In genomic region chr3:16455001-16455400, GRCh38 we compare ENCODE assay signal across 1 cellular context.
TF ChIP-seq lines count a peak whose summit lies in the region.

No MANE protein-coding gene starts in this region.

TF ChIP-seq in HepG2, 621 proteins besides CTCF, POLR2A, EP300 and RAD21:
- no peak for TF ChIP-seq IRF1 (CRISPR knock-in tag; IDR thresholded peaks at IDR 0.05; ENCODE audit: low read depth)
- TF ChIP-seq ZFP36L2 (CRISPR knock-in tag; IDR thresholded peaks at IDR 0.05): no peak
- no peak for TF ChIP-seq FOXP1 (IDR thresholded peaks at IDR 0.05)
- no peak for TF ChIP-seq FOXP1 (CRISPR knock-in tag; IDR thresholded peaks at IDR 0.05)
- no peak for TF ChIP-seq ZNF777 (CRISPR knock-in tag; IDR thresholded peaks at IDR 0.05)
- no peak for TF ChIP-seq DDIT3 (CRISPR knock-in tag; IDR thresholded peaks at IDR 0.05)
- no peak for TF ChIP-seq MXD1 (CRISPR knock-in tag; IDR thresholded peaks at IDR 0.05)
- no peak for TF ChIP-seq NONO (IDR thresholded peaks at IDR 0.05)
- TF ChIP-seq NONO (CRISPR knock-in tag; conservative IDR thresholded peaks at IDR 0.05): no peak
- no peak for TF ChIP-seq HNF1B (CRISPR knock-in tag; IDR thresholded peaks at IDR 0.05)
- TF ChIP-seq PBX2 (CRISPR knock-in tag; IDR thresholded peaks at IDR 0.05): no peak
- TF ChIP-seq ELF3 (CRISPR knock-in tag; IDR thresholded peaks at IDR 0.05): no peak
- no peak for TF ChIP-seq GZF1 (CRISPR knock-in tag; IDR thresholded peaks at IDR 0.05)
- no peak for TF ChIP-seq NFYB (CRISPR knock-in tag; IDR thresholded peaks at IDR 0.05)
